ENCODE assay signal across 1 cellular context in the genomic region with DNA sequence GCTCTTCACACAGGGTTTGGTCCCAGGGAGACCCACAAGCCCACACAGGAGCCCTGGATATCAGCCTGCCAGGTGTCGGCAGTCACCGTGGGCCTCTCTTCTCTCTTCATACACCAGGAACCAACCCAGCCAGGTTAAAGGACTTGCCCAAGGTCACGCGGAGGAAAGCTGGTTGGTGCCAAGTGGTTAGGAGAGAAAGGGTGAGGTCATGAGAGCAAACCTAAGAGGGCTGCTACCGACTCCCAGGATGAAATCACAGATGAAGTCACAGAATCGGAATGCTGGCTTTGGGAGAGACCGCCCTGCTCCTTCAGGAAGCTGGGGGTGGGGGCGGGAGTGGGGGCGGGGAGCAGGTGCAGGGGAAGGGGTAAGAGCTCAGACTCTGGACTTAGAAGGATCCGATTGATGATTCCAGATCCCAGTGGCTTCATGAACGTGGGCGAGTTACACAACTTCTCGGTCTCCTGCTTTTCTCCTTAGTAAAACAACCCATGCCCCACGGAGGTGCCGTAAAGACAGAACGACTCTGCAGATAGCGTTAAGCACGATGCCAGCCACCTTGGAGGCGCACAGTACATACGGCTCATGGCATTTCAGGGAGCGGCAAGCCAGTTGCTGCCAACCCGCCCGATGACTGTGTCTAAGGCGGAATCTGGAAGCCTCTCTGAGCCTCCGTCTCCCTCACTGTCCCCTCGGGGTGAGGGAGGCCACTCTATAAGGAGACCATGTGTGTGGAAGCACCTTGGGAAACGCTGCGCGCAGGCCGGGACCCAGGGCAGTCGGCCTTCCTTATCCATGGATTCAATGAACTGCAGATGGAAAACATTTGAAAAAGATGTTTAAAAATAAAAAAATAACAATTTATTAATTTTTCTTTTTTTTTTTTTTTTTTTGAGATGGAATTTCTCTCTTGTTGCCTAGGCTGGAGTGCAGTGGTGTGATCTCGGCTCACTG.
TF ChIP-seq lines count a peak whose summit lies in the region.

No MANE protein-coding gene starts in this region.

TF ChIP-seq in GM23338, 12 proteins besides CTCF, POLR2A, EP300 and RAD21:
- TF ChIP-seq EZH2 (IDR thresholded peaks at IDR 0.05; ENCODE audit: low read depth, unreplicated experiment) (no peak), ZNF331 (CRISPR knock-in tag; IDR thresholded peaks at IDR 0.05; ENCODE audit: low read depth) (no peak), POLR2AphosphoS5 (IDR thresholded peaks at IDR 0.05; ENCODE audit: low read depth) (no peak), CREB1 (CRISPR knock-in tag; IDR thresholded peaks at IDR 0.05; ENCODE audit: low read depth) (no peak), NANOG (IDR thresholded peaks at IDR 0.05; ENCODE audit: borderline replicate concordance) (no peak), JUNB (IDR thresholded peaks at IDR 0.05; ENCODE audit: unreplicated experiment) (no peak), STAT1 (IDR thresholded peaks at IDR 0.05; ENCODE audit: unreplicated experiment) (no peak), ZNF114 (CRISPR knock-in tag; IDR thresholded peaks at IDR 0.05) (no peak)
- TF ChIP-seq, protein P1, sequence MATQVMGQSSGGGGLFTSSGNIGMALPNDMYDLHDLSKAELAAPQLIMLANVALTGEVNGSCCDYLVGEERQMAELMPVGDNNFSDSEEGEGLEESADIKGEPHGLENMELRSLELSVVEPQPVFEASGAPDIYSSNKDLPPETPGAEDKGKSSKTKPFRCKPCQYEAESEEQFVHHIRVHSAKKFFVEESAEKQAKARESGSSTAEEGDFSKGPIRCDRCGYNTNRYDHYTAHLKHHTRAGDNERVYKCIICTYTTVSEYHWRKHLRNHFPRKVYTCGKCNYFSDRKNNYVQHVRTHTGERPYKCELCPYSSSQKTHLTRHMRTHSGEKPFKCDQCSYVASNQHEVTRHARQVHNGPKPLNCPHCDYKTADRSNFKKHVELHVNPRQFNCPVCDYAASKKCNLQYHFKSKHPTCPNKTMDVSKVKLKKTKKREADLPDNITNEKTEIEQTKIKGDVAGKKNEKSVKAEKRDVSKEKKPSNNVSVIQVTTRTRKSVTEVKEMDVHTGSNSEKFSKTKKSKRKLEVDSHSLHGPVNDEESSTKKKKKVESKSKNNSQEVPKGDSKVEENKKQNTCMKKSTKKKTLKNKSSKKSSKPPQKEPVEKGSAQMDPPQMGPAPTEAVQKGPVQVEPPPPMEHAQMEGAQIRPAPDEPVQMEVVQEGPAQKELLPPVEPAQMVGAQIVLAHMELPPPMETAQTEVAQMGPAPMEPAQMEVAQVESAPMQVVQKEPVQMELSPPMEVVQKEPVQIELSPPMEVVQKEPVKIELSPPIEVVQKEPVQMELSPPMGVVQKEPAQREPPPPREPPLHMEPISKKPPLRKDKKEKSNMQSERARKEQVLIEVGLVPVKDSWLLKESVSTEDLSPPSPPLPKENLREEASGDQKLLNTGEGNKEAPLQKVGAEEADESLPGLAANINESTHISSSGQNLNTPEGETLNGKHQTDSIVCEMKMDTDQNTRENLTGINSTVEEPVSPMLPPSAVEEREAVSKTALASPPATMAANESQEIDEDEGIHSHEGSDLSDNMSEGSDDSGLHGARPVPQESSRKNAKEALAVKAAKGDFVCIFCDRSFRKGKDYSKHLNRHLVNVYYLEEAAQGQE (IDR thresholded peaks at IDR 0.05; ENCODE audit: unreplicated experiment) = no peak
- TF ChIP-seq, protein P2, sequence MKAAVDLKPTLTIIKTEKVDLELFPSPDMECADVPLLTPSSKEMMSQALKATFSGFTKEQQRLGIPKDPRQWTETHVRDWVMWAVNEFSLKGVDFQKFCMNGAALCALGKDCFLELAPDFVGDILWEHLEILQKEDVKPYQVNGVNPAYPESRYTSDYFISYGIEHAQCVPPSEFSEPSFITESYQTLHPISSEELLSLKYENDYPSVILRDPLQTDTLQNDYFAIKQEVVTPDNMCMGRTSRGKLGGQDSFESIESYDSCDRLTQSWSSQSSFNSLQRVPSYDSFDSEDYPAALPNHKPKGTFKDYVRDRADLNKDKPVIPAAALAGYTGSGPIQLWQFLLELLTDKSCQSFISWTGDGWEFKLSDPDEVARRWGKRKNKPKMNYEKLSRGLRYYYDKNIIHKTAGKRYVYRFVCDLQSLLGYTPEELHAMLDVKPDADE (IDR thresholded peaks at IDR 0.05) = no peak
- TF ChIP-seq, protein P3, sequence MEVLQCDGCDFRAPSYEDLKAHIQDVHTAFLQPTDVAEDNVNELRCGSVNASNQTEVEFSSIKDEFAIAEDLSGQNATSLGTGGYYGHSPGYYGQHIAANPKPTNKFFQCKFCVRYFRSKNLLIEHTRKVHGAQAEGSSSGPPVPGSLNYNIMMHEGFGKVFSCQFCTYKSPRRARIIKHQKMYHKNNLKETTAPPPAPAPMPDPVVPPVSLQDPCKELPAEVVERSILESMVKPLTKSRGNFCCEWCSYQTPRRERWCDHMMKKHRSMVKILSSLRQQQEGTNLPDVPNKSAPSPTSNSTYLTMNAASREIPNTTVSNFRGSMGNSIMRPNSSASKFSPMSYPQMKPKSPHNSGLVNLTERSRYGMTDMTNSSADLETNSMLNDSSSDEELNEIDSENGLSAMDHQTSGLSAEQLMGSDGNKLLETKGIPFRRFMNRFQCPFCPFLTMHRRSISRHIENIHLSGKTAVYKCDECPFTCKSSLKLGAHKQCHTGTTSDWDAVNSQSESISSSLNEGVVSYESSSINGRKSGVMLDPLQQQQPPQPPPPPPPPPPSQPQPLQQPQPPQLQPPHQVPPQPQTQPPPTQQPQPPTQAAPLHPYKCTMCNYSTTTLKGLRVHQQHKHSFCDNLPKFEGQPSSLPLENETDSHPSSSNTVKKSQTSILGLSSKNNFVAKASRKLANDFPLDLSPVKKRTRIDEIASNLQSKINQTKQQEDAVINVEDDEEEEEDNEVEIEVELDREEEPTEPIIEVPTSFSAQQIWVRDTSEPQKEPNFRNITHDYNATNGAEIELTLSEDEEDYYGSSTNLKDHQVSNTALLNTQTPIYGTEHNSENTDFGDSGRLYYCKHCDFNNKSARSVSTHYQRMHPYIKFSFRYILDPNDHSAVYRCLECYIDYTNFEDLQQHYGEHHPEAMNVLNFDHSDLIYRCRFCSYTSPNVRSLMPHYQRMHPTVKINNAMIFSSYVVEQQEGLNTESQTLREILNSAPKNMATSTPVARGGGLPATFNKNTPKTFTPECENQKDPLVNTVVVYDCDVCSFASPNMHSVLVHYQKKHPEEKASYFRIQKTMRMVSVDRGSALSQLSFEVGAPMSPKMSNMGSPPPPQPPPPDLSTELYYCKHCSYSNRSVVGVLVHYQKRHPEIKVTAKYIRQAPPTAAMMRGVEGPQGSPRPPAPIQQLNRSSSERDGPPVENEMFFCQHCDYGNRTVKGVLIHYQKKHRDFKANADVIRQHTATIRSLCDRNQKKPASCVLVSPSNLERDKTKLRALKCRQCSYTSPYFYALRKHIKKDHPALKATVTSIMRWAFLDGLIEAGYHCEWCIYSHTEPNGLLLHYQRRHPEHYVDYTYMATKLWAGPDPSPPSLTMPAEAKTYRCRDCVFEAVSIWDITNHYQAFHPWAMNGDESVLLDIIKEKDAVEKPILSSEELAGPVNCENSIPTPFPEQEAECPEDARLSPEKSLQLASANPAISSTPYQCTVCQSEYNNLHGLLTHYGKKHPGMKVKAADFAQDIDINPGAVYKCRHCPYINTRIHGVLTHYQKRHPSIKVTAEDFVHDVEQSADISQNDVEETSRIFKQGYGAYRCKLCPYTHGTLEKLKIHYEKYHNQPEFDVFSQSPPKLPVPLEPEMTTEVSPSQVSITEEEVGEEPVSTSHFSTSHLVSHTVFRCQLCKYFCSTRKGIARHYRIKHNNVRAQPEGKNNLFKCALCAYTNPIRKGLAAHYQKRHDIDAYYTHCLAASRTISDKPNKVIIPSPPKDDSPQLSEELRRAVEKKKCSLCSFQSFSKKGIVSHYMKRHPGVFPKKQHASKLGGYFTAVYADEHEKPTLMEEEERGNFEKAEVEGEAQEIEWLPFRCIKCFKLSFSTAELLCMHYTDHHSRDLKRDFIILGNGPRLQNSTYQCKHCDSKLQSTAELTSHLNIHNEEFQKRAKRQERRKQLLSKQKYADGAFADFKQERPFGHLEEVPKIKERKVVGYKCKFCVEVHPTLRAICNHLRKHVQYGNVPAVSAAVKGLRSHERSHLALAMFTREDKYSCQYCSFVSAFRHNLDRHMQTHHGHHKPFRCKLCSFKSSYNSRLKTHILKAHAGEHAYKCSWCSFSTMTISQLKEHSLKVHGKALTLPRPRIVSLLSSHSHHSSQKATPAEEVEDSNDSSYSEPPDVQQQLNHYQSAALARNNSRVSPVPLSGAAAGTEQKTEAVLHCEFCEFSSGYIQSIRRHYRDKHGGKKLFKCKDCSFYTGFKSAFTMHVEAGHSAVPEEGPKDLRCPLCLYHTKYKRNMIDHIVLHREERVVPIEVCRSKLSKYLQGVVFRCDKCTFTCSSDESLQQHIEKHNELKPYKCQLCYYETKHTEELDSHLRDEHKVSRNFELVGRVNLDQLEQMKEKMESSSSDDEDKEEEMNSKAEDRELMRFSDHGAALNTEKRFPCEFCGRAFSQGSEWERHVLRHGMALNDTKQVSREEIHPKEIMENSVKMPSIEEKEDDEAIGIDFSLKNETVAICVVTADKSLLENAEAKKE (CRISPR knock-in tag; IDR thresholded peaks at IDR 0.05) = no peak
